11 cellular contexts compared by ENCODE assay signal in genomic region chr2:42129487-42129852, GRCh38. TPM values are rescaled to one million over a fixed set of nuclear protein-coding genes. Genes with fewer than 3 reads are reported as not detected.
A peak's percentile ranks its signal among the peaks of the same experiment; 100 is the strongest.
DNase-seq lines count a peak whose midpoint lies in the region; ATAC-seq and TF ChIP-seq lines count a peak whose summit lies in the region.
"Had no signal": no experiment of that assay in that cellular context is flagged by ENCODE, and none has a peak within 500 bp of the region (broad histone marks: within the 10 kb centered on the region; RNA-seq: fewer than 3 reads in every experiment).

No MANE protein-coding gene starts in this region.

- DNase-seq in activated T-cell treated with anti-CD3 and anti-CD28 coated beads, Interleukin-2, amount 50 U/mL, for 24 hours: no peak
- DNase-seq in activated T-cell treated with anti-CD3 and anti-CD28 coated beads for 4 hours (no peak), WERI-Rb-1 (no peak), memory B cell (ENCODE audit: low spot score in 2 of 2) (no peak), transverse colon (no peak), cerebellum (ENCODE audit: low spot score) (no peak), NCI-H2171 treated with DMSO at 0.1 percent for 48 hours (lab: John Stamatoyannopoulos, UW) (no peak), HCEC 1CT (no peak)
- DNase-seq: activated T-cell treated with anti-CD3 and anti-CD28 coated beads, Interleukin-2, amount 50 U/mL, for 4 hours had no signal

- no peaks in the 10 kb centered on the region for H3K9me3 Mint-ChIP-seq in activated T-cell treated with anti-CD3 and anti-CD28 coated beads, Interleukin-2, amount 50 U/mL, for 24 hours
- no peaks in the 10 kb centered on the region for H3K9me3 Mint-ChIP-seq in memory B cell
- H3K9me3 Mint-ChIP-seq: activated T-cell treated with anti-CD3 and anti-CD28 coated beads, Interleukin-2, amount 50 U/mL, for 4 hours; neural progenitor cell had no signal

- H3K27ac ChIP-seq in WERI-Rb-1 (peak overlapping the region; percentile 39), transverse colon (peak overlapping the region in 3 of 4 donors; percentile 44 to 62 (median 57))
- H3K27ac ChIP-seq: neural progenitor cell had no signal

- H3K4me1 ChIP-seq in transverse colon: peaks cover 24 to 65% (median 42%) of the 10 kb centered on the region in 4 donors

- no peaks in the 10 kb centered on the region for H3K36me3 Mint-ChIP-seq in activated T-cell treated with anti-CD3 and anti-CD28 coated beads, Interleukin-2, amount 50 U/mL, for 24 hours (ENCODE audit: low read depth)
- H3K36me3 Mint-ChIP-seq in memory B cell: no peaks in the 10 kb centered on the region
- H3K36me3 Mint-ChIP-seq: neural progenitor cell had no signal

- no peak for TF ChIP-seq CTCF in WERI-Rb-1 (IDR thresholded peaks at IDR 0.05; ENCODE audit: low read depth, low read length)
- TF ChIP-seq CTCF in transverse colon (IDR thresholded peaks at IDR 0.05): no peak

- intact Hi-C loops in transverse colon (cut with DNase I; ENCODE audit: low total_unique reads): no loop called here

- H3K36me3 ChIP-seq in WERI-Rb-1: no peaks in the 10 kb centered on the region
- no peaks in the 10 kb centered on the region for H3K36me3 ChIP-seq in transverse colon
- H3K36me3 ChIP-seq: neural progenitor cell, tibial nerve had no signal

- H3K27me3 Mint-ChIP-seq in activated T-cell treated with anti-CD3 and anti-CD28 coated beads, Interleukin-2, amount 50 U/mL, for 24 hours: no peaks in the 10 kb centered on the region
- no peaks in the 10 kb centered on the region for H3K27me3 Mint-ChIP-seq in memory B cell

- no peak for TF ChIP-seq POLR2A in transverse colon (IDR thresholded peaks at IDR 0.05)

- no peaks in the 10 kb centered on the region for H3K27me3 ChIP-seq in WERI-Rb-1 (ENCODE audit: insufficient read depth, low read depth, severe bottlenecking)
- H3K27me3 ChIP-seq in transverse colon: no peaks in the 10 kb centered on the region
- H3K27me3 ChIP-seq: tibial nerve had no signal

- ATAC-seq in memory B cell (ENCODE audit: low read depth): no peak
- ATAC-seq: activated T-cell treated with anti-CD3 and anti-CD28 coated beads, Interleukin-2, amount 50 U/mL, for 4 hours had no signal

- H3K9me3 ChIP-seq in WERI-Rb-1 (ENCODE audit: severe bottlenecking) (no peaks in the 10 kb centered on the region), transverse colon (no peaks in the 10 kb centered on the region)
- H3K9me3 ChIP-seq: tibial nerve had no signal

- H3K27ac Mint-ChIP-seq in activated T-cell treated with anti-CD3 and anti-CD28 coated beads, Interleukin-2, amount 50 U/mL, for 24 hours: peak overlapping the region; percentile 4
- peak overlapping the region; percentile 92 for H3K27ac Mint-ChIP-seq in memory B cell
- H3K27ac Mint-ChIP-seq: neural progenitor cell had no signal

- no peak overlapping the region for H3K4me3 ChIP-seq in WERI-Rb-1 (ENCODE audit: low read depth, low read length)
- H3K4me3 ChIP-seq in transverse colon: no peak overlapping the region
- H3K4me3 ChIP-seq: neural progenitor cell, tibial nerve had no signal

- 90% methylated on average over 1 of the region's 1 CpG; no CpG with 5 or more reads in 1 of the 2 donors for WGBS in transverse colon (ENCODE audit: low coverage in 1 of 2), 2 donors

- no peak for TF ChIP-seq EP300 in transverse colon (IDR thresholded peaks at IDR 0.05; ENCODE audit: low read depth)

- in situ Hi-C loops in transverse colon (cut with MboI; ENCODE audit: low pct_ligation_motif_present in 1 of 4, low pct_unique_long_range_greater_than_20kb in 1 of 4, low sequenced_read_pairs in 3 of 4): no loop called here

- H3K4me1 Mint-ChIP-seq in activated T-cell treated with anti-CD3 and anti-CD28 coated beads, Interleukin-2, amount 50 U/mL, for 24 hours (ENCODE audit: low read depth): peaks cover 91% of the 10 kb centered on the region
- H3K4me1 Mint-ChIP-seq in memory B cell: peaks cover 51% of the 10 kb centered on the region

- H3K4me3 Mint-ChIP-seq in activated T-cell treated with anti-CD3 and anti-CD28 coated beads, Interleukin-2, amount 50 U/mL, for 24 hours: no peak overlapping the region
- H3K4me3 Mint-ChIP-seq in memory B cell: no peak overlapping the region
- H3K4me3 Mint-ChIP-seq: neural progenitor cell had no signal

RNA-seq across cellular contexts. Expression of gene EML4, which starts 39.7 kb away (rescaled TPM):
- total RNA-seq in transverse colon (10 to 100 TPM; 49.7 to 91.5 (median 67.5) TPM), cerebellum (48.5 TPM)
